12 cellular contexts compared by ENCODE assay signal in the genomic region with DNA sequence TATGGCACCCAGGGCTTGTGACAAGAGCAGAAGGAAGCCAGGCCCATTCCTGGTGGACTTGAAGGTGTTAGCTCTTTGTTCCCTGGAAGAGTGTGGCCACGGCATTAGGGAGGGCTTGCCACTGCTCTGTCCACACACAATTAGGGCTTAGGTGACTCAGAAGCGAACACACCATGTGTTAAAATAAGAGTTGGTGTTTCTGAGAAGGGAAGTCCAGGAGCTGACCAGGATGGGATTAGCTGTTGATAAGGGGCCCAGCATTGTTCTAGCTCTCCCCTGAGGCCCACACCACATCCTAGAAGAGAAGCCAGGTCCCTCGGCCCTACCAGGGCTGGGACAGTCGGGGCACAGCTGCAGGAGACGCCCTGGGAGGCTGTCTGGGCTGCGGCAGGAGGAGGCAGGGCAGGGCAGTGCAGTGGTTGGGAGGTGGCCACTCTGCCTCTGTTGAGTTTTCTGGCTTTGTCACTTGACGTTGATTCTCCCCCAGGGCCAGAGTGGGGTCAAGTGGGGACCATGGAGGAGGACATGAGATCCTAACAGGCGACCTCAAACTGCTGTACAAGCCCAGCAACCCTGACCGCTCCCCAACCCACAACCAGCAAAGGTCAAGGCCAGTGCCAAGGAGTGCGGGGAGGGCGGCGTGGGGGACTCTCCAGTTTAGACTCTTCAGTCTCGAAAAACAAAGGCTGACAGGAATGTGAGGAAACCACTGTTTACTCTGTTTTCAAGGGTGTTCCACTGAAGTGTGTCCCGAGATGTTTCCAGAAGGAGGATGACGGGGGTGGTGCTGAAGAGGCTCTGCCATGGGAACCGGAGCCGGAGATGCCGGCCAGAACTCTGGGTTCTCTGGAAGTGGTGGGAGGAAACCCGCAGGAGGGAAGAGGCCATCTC. TPM values are rescaled to one million over a fixed set of nuclear protein-coding genes. Genes with fewer than 3 reads are reported as not detected.
DNase-seq lines count a peak whose midpoint lies in the region; ATAC-seq and TF ChIP-seq lines count a peak whose summit lies in the region.
"Had no signal": no experiment of that assay in that cellular context is flagged by ENCODE, and none has a peak within 500 bp of the region (broad histone marks: within the 10 kb centered on the region; RNA-seq: fewer than 3 reads in every experiment).

No MANE protein-coding gene starts in this region.

- H3K4me1 Mint-ChIP-seq in endothelial cell (ENCODE audit: unreplicated experiment) (peaks cover 48% of the 10 kb centered on the region), type B pancreatic cell (ENCODE audit: unreplicated experiment) (peaks cover 14% of the 10 kb centered on the region)

- no peak overlapping the region for H3K4me3 ChIP-seq in mucosa of rectum (ENCODE audit: low read length in 2 of 2)

- no peaks in the 10 kb centered on the region for H3K36me3 ChIP-seq in mucosa of rectum (ENCODE audit: control insufficient read depth in 2 of 2, insufficient read depth in 2 of 2, low read length in 2 of 2)

- no peaks in the 10 kb centered on the region for H3K36me3 Mint-ChIP-seq in endothelial cell (ENCODE audit: low read depth, unreplicated experiment)
- H3K36me3 Mint-ChIP-seq in type B pancreatic cell, result no peaks in the 10 kb centered on the region

- no peak overlapping the region for H3K9ac ChIP-seq in mucosa of rectum (ENCODE audit: low read depth in 1 of 2, low read length in 2 of 2)

- DNase-seq in NCI-H2196 (lab: John Stamatoyannopoulos, UW; ENCODE audit: unreplicated experiment) (peak; percentile 8), NCI-H2196 treated with DMSO at 0.1 percent for 48 hours (lab: John Stamatoyannopoulos, UW; ENCODE audit: unreplicated experiment) (no peak), endothelial cell (ENCODE audit: low spot score) (no peak), type B pancreatic cell (ENCODE audit: extremely low spot score, unreplicated experiment) (peak; percentile 60), H4 (ENCODE audit: low spot score) (no peak)
- DNase-seq: 8988T, foreskin fibroblast had no signal

- ATAC-seq in HG03135 (IDR thresholded peaks at IDR 0.05; ENCODE audit: unreplicated experiment), result no peak
- ATAC-seq in GM21515 (IDR thresholded peaks at IDR 0.05; ENCODE audit: unreplicated experiment), result no peak

- H3K9me3 Mint-ChIP-seq in endothelial cell (ENCODE audit: unreplicated experiment) (no peaks in the 10 kb centered on the region), type B pancreatic cell (no peaks in the 10 kb centered on the region)
- H3K9me3 Mint-ChIP-seq: neural crest cell had no signal

- peaks cover 8% of the 10 kb centered on the region for H3K27me3 Mint-ChIP-seq in endothelial cell (ENCODE audit: unreplicated experiment)
- peaks cover 14% of the 10 kb centered on the region for H3K27me3 Mint-ChIP-seq in type B pancreatic cell

- TF ChIP-seq CTCF in endothelial cell (IDR thresholded peaks at IDR 0.05; ENCODE audit: unreplicated experiment) (no peak), type B pancreatic cell (conservative IDR thresholded peaks at IDR 0.05) (no peak)

- H3K4me1 ChIP-seq in mucosa of rectum (ENCODE audit: control insufficient read depth in 2 of 2, insufficient read depth in 2 of 2, low read length in 2 of 2), result peaks cover 8 to 13% of the 10 kb centered on the region in 2 donors

- H3K27ac Mint-ChIP-seq in endothelial cell (ENCODE audit: unreplicated experiment), result peak overlapping the region; percentile 70
- H3K27ac Mint-ChIP-seq in type B pancreatic cell, result peak overlapping the region; percentile 34

- no peaks in the 10 kb centered on the region for H3K27me3 ChIP-seq in mucosa of rectum (ENCODE audit: control insufficient read depth in 2 of 2, insufficient read depth in 2 of 2, low read length in 2 of 2)

- peak overlapping the region; percentile 57 to 70 for H3K27ac ChIP-seq in mucosa of rectum (ENCODE audit: low read depth in 2 of 2, low read length in 2 of 2)

- peak overlapping the region; percentile 21 for H3K4me3 Mint-ChIP-seq in endothelial cell (ENCODE audit: unreplicated experiment)
- no peak overlapping the region for H3K4me3 Mint-ChIP-seq in type B pancreatic cell
- H3K4me3 Mint-ChIP-seq: neural crest cell had no signal

- H3K9me3 ChIP-seq in mucosa of rectum (ENCODE audit: control insufficient read depth in 2 of 2, low read length in 2 of 2), result no peaks in the 10 kb centered on the region

RNA-seq across cellular contexts. Expression of a gene that starts 16.8 kb away (rescaled TPM):
- total RNA-seq in endothelial cell (ENCODE audit: unreplicated experiment), result not detected
- total RNA-seq in type B pancreatic cell (ENCODE audit: low replicate concordance), result not detected in 2 replicates
- total RNA-seq in H4 (2014; rRNA removed; shearing (Covaris generic)), result not detected in 2 replicates
- total RNA-seq: neural crest cell, SK-MEL-5 had no signal

RNA-seq across cellular contexts. Expression of a gene that starts 42.9 kb away (rescaled TPM):
- total RNA-seq in endothelial cell (ENCODE audit: unreplicated experiment) (1.8 TPM), type B pancreatic cell (ENCODE audit: low replicate concordance) (1.8 and 13.7 TPM in 2 replicates)
- total RNA-seq in H4 (2014; rRNA removed; shearing (Covaris generic)), result 13.1 and 13.6 TPM in 2 replicates

RNA-seq across cellular contexts. Expression of a gene that starts 42.9 kb away (rescaled TPM):
- not detected for total RNA-seq in endothelial cell (ENCODE audit: unreplicated experiment)
- total RNA-seq in type B pancreatic cell (ENCODE audit: low replicate concordance), result 2.7 and 23.0 TPM in 2 replicates
- not detected in 2 replicates for total RNA-seq in H4 (2014; rRNA removed; shearing (Covaris generic))
- total RNA-seq: neural crest cell, SK-MEL-5 had no signal

Comparison
In these comparisons a context has a peak if more than half of its experiments do, and no peak if none do; other contexts are left out.
1. DNase-seq: peak in NCI-H2196 (single experiment) and type B pancreatic cell (single experiment); none in NCI-H2196 treated with DMSO at 0.1 percent for 48 hours (single experiment), endothelial cell (single experiment) and H4 (single experiment).